Comparison of ENCODE assay signal across 8 cellular contexts in genomic region chr19:37719111-37719926, GRCh38. TPM values are rescaled to one million over a fixed set of nuclear protein-coding genes. Genes with fewer than 3 reads are reported as not detected.
DNase-seq lines count a peak whose midpoint lies in the region; ATAC-seq and TF ChIP-seq lines count a peak whose summit lies in the region.

ZNF607 (minus strand) TSS chr19:37719761; CDS start chr19:37711618, 8,143 bp downstream.

- H3K4me1 ChIP-seq in ectodermal cell (ENCODE audit: control insufficient read depth, insufficient read depth, low read length) (no peaks in the 10 kb centered on the region), lower lobe of right lung (peaks cover 12% of the 10 kb centered on the region)

- H3K4me3 Mint-ChIP-seq in activated CD4-positive, alpha-beta memory T cell treated with anti-CD3 and anti-CD28 coated beads for 36 hours, result peak within 1 kb of the TSS; percentile 89

- TF ChIP-seq CTCF in lower lobe of right lung (IDR thresholded peaks at IDR 0.05), result peak; percentile 68

- H3K36me3 Mint-ChIP-seq in activated CD4-positive, alpha-beta memory T cell treated with anti-CD3 and anti-CD28 coated beads for 36 hours, result peaks cover 9% of the 10 kb centered on the region

- no peaks in the 10 kb centered on the region for H3K9me3 ChIP-seq in ectodermal cell (ENCODE audit: control insufficient read depth, low read length)
- H3K9me3 ChIP-seq in lower lobe of right lung, result no peaks in the 10 kb centered on the region

- H3K27me3 Mint-ChIP-seq in activated CD4-positive, alpha-beta memory T cell treated with anti-CD3 and anti-CD28 coated beads for 36 hours, result no peaks in the 10 kb centered on the region

- no peaks in the 10 kb centered on the region for H3K36me3 ChIP-seq in ectodermal cell (ENCODE audit: control insufficient read depth, insufficient read depth, low read length)
- no peaks in the 10 kb centered on the region for H3K36me3 ChIP-seq in lower lobe of right lung

- no peaks in the 10 kb centered on the region for H3K27me3 ChIP-seq in ectodermal cell (ENCODE audit: control insufficient read depth, insufficient read depth, low read length, poor library complexity, severe bottlenecking)
- no peaks in the 10 kb centered on the region for H3K27me3 ChIP-seq in lower lobe of right lung (ENCODE audit: low read depth)

- DNase-seq in AG08396 (ENCODE audit: low spot score) (peak; percentile 98), NCI-H510A (lab: John Stamatoyannopoulos, UW) (peak; percentile 94), lower lobe of right lung (peak; percentile 91)
- DNase-seq in activated CD4-positive, alpha-beta memory T cell treated with anti-CD3 and anti-CD28 coated beads for 36 hours, result peak; percentile 92
- DNase-seq in stimulated activated CD4-positive, alpha-beta T cell treated with anti-CD3 and anti-CD28 coated beads, TNF-alpha, amount 100 ng/mL, for 1 hour (ENCODE audit: low read depth in 3 of 3, low spot score in 1 of 3), result peak; percentile 51 to 73 (median 67)

- peaks cover 6% of the 10 kb centered on the region for H3K9me3 Mint-ChIP-seq in activated CD4-positive, alpha-beta memory T cell treated with anti-CD3 and anti-CD28 coated beads for 36 hours

- H3K4me3 ChIP-seq in ectodermal cell (ENCODE audit: insufficient read depth, low read depth, low read length) (peak within 1 kb of the TSS; percentile 97), lower lobe of right lung (peak within 1 kb of the TSS; percentile 90)

- peaks cover 13% of the 10 kb centered on the region for H3K4me1 Mint-ChIP-seq in activated CD4-positive, alpha-beta memory T cell treated with anti-CD3 and anti-CD28 coated beads for 36 hours (ENCODE audit: low read depth)

- TF ChIP-seq POLR2A in GM18951 (IDR thresholded peaks at IDR 0.05; ENCODE audit: extremely low read depth, insufficient read depth, insufficient read length), result peak; percentile 68

- intact Hi-C loops in activated CD4-positive, alpha-beta memory T cell treated with anti-CD3 and anti-CD28 coated beads for 36 hours (cut with micrococcal nuclease), result loop anchor here (1.0 to 2.0 kb wide), 4 partner anchors 27 to 126 kb away; partner anchors contain the start of gene ZNF573
- intact Hi-C loops in lower lobe of right lung (cut with DNase I), result no loop called here

- ATAC-seq in HG03196 (IDR thresholded peaks at IDR 0.05; ENCODE audit: unreplicated experiment) (peak; percentile 94), lower lobe of right lung (peak; percentile 99 to 100)

- CTCF ChIA-PET in activated CD4-positive, alpha-beta memory T cell treated with anti-CD3 and anti-CD28 coated beads for 36 hours (lab: Charles Lee), result interaction anchor here (0.6 kb wide), 2 partner anchors 39 to 65 kb away, joined by 3 read pairs; no protein-coding TSS in a partner anchor

- 0% methylated on average over 54 of the region's 54 CpGs for WGBS in ectodermal cell, 2 experiments

- POLR2A ChIA-PET in activated CD4-positive, alpha-beta memory T cell treated with anti-CD3 and anti-CD28 coated beads for 36 hours (lab: Charles Lee), result interaction anchor here (1.9 kb wide), 1 partner anchor 60 kb away, joined by 5 read pairs; the partner anchor contains the start of gene ZNF573

- in situ Hi-C loops in GM18951 (cut with MboI; ENCODE audit: low sequenced_read_pairs, unreplicated experiment), result no loop called here

- peak within 1 kb of the TSS; percentile 71 for H3K27ac ChIP-seq in ectodermal cell (ENCODE audit: insufficient read depth, low read depth, low read length, poor library complexity, severe bottlenecking)
- peak within 1 kb of the TSS; percentile 79 for H3K27ac ChIP-seq in lower lobe of right lung

- peak within 1 kb of the TSS; percentile 82 for H3K27ac Mint-ChIP-seq in activated CD4-positive, alpha-beta memory T cell treated with anti-CD3 and anti-CD28 coated beads for 36 hours

RNA-seq across cellular contexts. Expression of gene ZNF607, which starts in this region (rescaled TPM):
- total RNA-seq in activated CD4-positive, alpha-beta memory T cell treated with anti-CD3 and anti-CD28 coated beads for 36 hours, result 1 to 10 TPM; 5.3 to 7.0 TPM
- polyA plus RNA-seq in ectodermal cell (2013, experiment 1 of 4), result 21.2 TPM
- polyA plus RNA-seq in ectodermal cell (2013, experiment 2 of 4), result 20.8 TPM
- 18.3 TPM for polyA plus RNA-seq in ectodermal cell (2013, experiment 3 of 4)
- polyA plus RNA-seq in ectodermal cell (2013, experiment 4 of 4), result 18.8 TPM
- 6.7 TPM for total RNA-seq in lower lobe of right lung

Comparison
In these comparisons a context has a peak if more than half of its experiments do, and no peak if none do; other contexts are left out.
1. Peak in every context shown above with its lines: DNase-seq, ATAC-seq, H3K4me3 ChIP-seq and H3K27ac ChIP-seq.